In the genomic region with DNA sequence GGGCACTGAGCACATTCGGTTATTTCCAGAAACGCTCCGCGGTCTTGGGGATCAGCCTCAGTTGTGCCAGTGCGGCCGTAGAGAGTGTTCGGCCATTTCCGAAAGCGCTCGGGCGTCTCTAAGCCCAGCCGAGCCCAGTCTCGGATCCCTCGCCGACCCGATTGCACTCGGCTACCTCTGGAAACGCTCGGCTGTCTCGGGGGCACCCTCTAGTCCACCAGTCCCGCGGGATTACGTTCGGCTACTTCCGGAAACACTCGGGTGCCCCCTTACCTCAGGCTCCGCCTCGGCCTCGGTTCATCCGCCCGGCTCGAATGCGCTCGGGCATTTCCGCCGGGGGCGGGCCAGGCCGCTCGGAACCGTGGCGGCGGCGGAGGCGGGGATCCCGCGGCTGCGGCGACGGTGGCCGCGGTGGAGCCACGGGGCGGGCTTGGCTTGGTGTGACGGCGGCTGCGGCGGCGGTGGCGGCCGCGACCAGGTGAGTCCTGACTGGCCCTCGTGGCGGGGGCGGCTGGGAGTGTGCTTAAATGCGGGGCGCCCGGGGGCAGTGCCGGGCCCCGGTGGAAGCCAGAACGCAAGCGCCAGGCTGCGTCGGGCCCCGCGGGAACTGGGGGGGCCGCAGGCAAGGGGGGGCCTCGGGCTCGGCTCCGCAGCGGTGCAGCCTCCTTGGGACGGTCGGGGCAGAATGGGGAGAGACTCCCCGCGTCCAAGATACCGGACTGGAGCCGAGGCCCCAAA, we compare ENCODE assay signal across 8 cellular contexts. TPM values are rescaled to one million over a fixed set of nuclear protein-coding genes. Genes with fewer than 3 reads are reported as not detected.
DNase-seq lines count a peak whose midpoint lies in the region; ATAC-seq and TF ChIP-seq lines count a peak whose summit lies in the region.

PIK3R2 (plus strand) TSS at position 347 of the 738 bp plus-strand sequence. CDS start 2,717 bp downstream, outside the sequence.

- peaks cover 15% of the 10 kb centered on the region for H3F3A ChIP-seq in GM23338 (replicated peaks; ENCODE audit: low read depth)

- H4K20me1 ChIP-seq in GM23338 (replicated peaks; ENCODE audit: insufficient read depth) = peaks cover 9% of the 10 kb centered on the region

- no peaks in the 10 kb centered on the region for H3K9me3 Mint-ChIP-seq in GM23338
- no peaks in the 10 kb centered on the region for H3K9me3 Mint-ChIP-seq in activated T-cell treated with anti-CD3 and anti-CD28 coated beads, Interleukin-2, amount 50 U/mL, for 72 hours

- DNase-seq in DMS79 treated with DMSO at 0.1 percent for 48 hours (lab: John Stamatoyannopoulos, UW) = peak; percentile 93
- peak; percentile 100 for DNase-seq in GM23338 (ENCODE audit: low spot score)
- peak; percentile 96 to 98 for DNase-seq in Kasumi-1 (lab: John Stamatoyannopoulos, UW)
- DNase-seq in RKO (ENCODE audit: low spot score) = peak; percentile 99
- peak; percentile 100 for DNase-seq in activated T-cell treated with anti-CD3 and anti-CD28 coated beads, Interleukin-2, amount 50 U/mL, for 72 hours
- peak; percentile 100 for DNase-seq in stimulated activated CD8-positive, alpha-beta memory T cell treated with anti-CD3 and anti-CD28 coated beads, Interleukin-4, amount 100 ng/mL, for 48 hours

- no peaks in the 10 kb centered on the region for H3K9me3 ChIP-seq in mucosa of stomach (ENCODE audit: control insufficient read depth, low read length)

- H3K4me3 ChIP-seq in GM23338 (peak within 1 kb of the TSS; percentile 55), mucosa of stomach (ENCODE audit: low read length) (peak within 1 kb of the TSS; percentile 66)

- peaks cover 7% of the 10 kb centered on the region for H3K79me2 ChIP-seq in GM23338 (replicated peaks; ENCODE audit: insufficient read depth)

- peaks cover 8% of the 10 kb centered on the region for H3K27me3 Mint-ChIP-seq in GM23338 (ENCODE audit: insufficient read depth, low read depth, poor library complexity)
- H3K27me3 Mint-ChIP-seq in activated T-cell treated with anti-CD3 and anti-CD28 coated beads, Interleukin-2, amount 50 U/mL, for 72 hours (ENCODE audit: low read depth) = no peaks in the 10 kb centered on the region

- H3K36me3 ChIP-seq in GM23338 (ENCODE audit: insufficient read depth) (no peaks in the 10 kb centered on the region), mucosa of stomach (ENCODE audit: control insufficient read depth, insufficient read depth, low read length) (no peaks in the 10 kb centered on the region)

- H3K4me1 Mint-ChIP-seq in GM23338 = peaks cover 18% of the 10 kb centered on the region
- peaks cover 31% of the 10 kb centered on the region for H3K4me1 Mint-ChIP-seq in activated T-cell treated with anti-CD3 and anti-CD28 coated beads, Interleukin-2, amount 50 U/mL, for 72 hours (ENCODE audit: low read depth)

- H3K36me3 Mint-ChIP-seq in GM23338 (ENCODE audit: low read depth) = peaks cover 4% of the 10 kb centered on the region
- peaks cover 0 to 1% of the 10 kb centered on the region in 2 donors for H3K36me3 Mint-ChIP-seq in activated T-cell treated with anti-CD3 and anti-CD28 coated beads, Interleukin-2, amount 50 U/mL, for 72 hours (ENCODE audit: insufficient read depth in 2 of 2)

- H3K9ac ChIP-seq in mucosa of stomach (ENCODE audit: low read length) = peak within 1 kb of the TSS; percentile 86

- H3K4me1 ChIP-seq in GM23338 (ENCODE audit: insufficient read depth) (peaks cover 15% of the 10 kb centered on the region; the same call in 1 of the 2 replicates), mucosa of stomach (ENCODE audit: control insufficient read depth, insufficient read depth, low read length) (peaks cover 47% of the 10 kb centered on the region)

- TF ChIP-seq CTCF in GM23338 (conservative IDR thresholded peaks at IDR 0.05; ENCODE audit: low read depth in 2 of 2) = no peak

- H3K4me3 Mint-ChIP-seq in GM23338 = peak within 1 kb of the TSS; percentile 85
- peak within 1 kb of the TSS; percentile 81 to 90 for H3K4me3 Mint-ChIP-seq in activated T-cell treated with anti-CD3 and anti-CD28 coated beads, Interleukin-2, amount 50 U/mL, for 72 hours

- peak; percentile 82 for ATAC-seq in GM23338
- peak; percentile 90 to 91 for ATAC-seq in activated T-cell treated with anti-CD3 and anti-CD28 coated beads, Interleukin-2, amount 50 U/mL, for 72 hours (replicated peaks in 1 of 2)
- peak; percentile 86 for ATAC-seq in esophagus mucosa

- peak within 1 kb of the TSS; percentile 98 for H3K4me2 ChIP-seq in GM23338

- H3K27ac ChIP-seq in GM23338 (ENCODE audit: low read depth) = peak within 1 kb of the TSS; percentile 91

- H2AFZ ChIP-seq in GM23338 = 0 out of 2 replicates have a peak within 1 kb of the TSS, but pooled peaks have one; percentile 32

- H3K27me3 ChIP-seq in GM23338 (ENCODE audit: insufficient read depth) (no peaks in the 10 kb centered on the region), mucosa of stomach (ENCODE audit: control insufficient read depth, insufficient read depth, low read length) (no peaks in the 10 kb centered on the region)

- H3K27ac Mint-ChIP-seq in GM23338 = peak within 1 kb of the TSS; percentile 99
- H3K27ac Mint-ChIP-seq in activated T-cell treated with anti-CD3 and anti-CD28 coated beads, Interleukin-2, amount 50 U/mL, for 72 hours = peak within 1 kb of the TSS; percentile 64

- H3K9me2 ChIP-seq in GM23338 (ENCODE audit: insufficient read depth) = no peaks in the 10 kb centered on the region

TF ChIP-seq in GM23338, 12 proteins besides CTCF, POLR2A, EP300 and RAD21:
- TF ChIP-seq POLR2AphosphoS5 (IDR thresholded peaks at IDR 0.05; ENCODE audit: low read depth) (peak; percentile 69), EZH2 (IDR thresholded peaks at IDR 0.05; ENCODE audit: low read depth, unreplicated experiment) (no peak)
- TF ChIP-seq, protein P1, sequence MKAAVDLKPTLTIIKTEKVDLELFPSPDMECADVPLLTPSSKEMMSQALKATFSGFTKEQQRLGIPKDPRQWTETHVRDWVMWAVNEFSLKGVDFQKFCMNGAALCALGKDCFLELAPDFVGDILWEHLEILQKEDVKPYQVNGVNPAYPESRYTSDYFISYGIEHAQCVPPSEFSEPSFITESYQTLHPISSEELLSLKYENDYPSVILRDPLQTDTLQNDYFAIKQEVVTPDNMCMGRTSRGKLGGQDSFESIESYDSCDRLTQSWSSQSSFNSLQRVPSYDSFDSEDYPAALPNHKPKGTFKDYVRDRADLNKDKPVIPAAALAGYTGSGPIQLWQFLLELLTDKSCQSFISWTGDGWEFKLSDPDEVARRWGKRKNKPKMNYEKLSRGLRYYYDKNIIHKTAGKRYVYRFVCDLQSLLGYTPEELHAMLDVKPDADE (IDR thresholded peaks at IDR 0.05) = 0 out of 2 replicates have a peak, but pooled peaks have one; percentile 8

RNA-seq across cellular contexts. Expression of gene PIK3R2, which starts in this region (rescaled TPM):
- total RNA-seq in GM23338 (2014; rRNA removed; shearing (Covaris generic)) = 37.1 and 66.6 TPM in 2 replicates
- 8.5 and 9.8 TPM in 2 replicates for polyA plus RNA-seq in GM23338 (2016; fragmentation: Nextera tagmentation; extraction: Ambion mirVana)
- total RNA-seq in activated T-cell treated with anti-CD3 and anti-CD28 coated beads, Interleukin-2, amount 50 U/mL, for 72 hours = 10 to 100 TPM; 13.3 to 15.4 TPM
- total RNA-seq in esophagus mucosa = 35.6 TPM

Comparison
In these comparisons a context has a peak if more than half of its experiments do, and no peak if none do; other contexts are left out.
1. Peak in every context shown above with its lines: DNase-seq, ATAC-seq, H3K4me3 ChIP-seq and H3K27ac ChIP-seq.